In genomic region chr2:239120664-239121063, GRCh38 we compare ENCODE assay signal across 17 cellular contexts.
DNase-seq lines count a peak whose midpoint lies in the region; ATAC-seq and TF ChIP-seq lines count a peak whose summit lies in the region.
"Had no signal": no experiment of that assay in that cellular context is flagged by ENCODE, and none has a peak within 500 bp of the region (broad histone marks: within the 10 kb centered on the region; RNA-seq: fewer than 3 reads in every experiment).

No MANE protein-coding gene starts in this region.

- TF ChIP-seq POLR2A in upper lobe of left lung (IDR thresholded peaks at IDR 0.05), result no peak
- no peak for TF ChIP-seq POLR2A in suprapubic skin (IDR thresholded peaks at IDR 0.05)

- peak overlapping the region; percentile 42 for H3K27ac Mint-ChIP-seq in activated naive CD4-positive, alpha-beta T cell treated with anti-CD3 and anti-CD28 coated beads, Interleukin-2, amount 10 ng/mL, durations not matched to agents 7 days and 5 days
- peak overlapping the region; percentile 90 for H3K27ac Mint-ChIP-seq in T-helper 17 cell

- no peak overlapping the region for H3K4me3 Mint-ChIP-seq in activated naive CD4-positive, alpha-beta T cell treated with anti-CD3 and anti-CD28 coated beads, Interleukin-2, amount 10 ng/mL, durations not matched to agents 7 days and 5 days
- H3K4me3 Mint-ChIP-seq in T-helper 17 cell, result no peak overlapping the region
- H3K4me3 Mint-ChIP-seq: CD14-positive monocyte had no signal

- H3K27me3 ChIP-seq in upper lobe of left lung, result no peaks in the 10 kb centered on the region
- H3K27me3 ChIP-seq in suprapubic skin, result no peaks in the 10 kb centered on the region

- CTCF ChIA-PET in activated naive CD4-positive, alpha-beta T cell treated with anti-CD3 and anti-CD28 coated beads, Interleukin-2, amount 10 ng/mL, durations not matched to agents 7 days and 5 days (lab: Charles Lee), result no interaction called here

- peaks cover 4% of the 10 kb centered on the region for H3K27me3 Mint-ChIP-seq in activated naive CD4-positive, alpha-beta T cell treated with anti-CD3 and anti-CD28 coated beads, Interleukin-2, amount 10 ng/mL, durations not matched to agents 7 days and 5 days
- H3K27me3 Mint-ChIP-seq in T-helper 17 cell, result no peaks in the 10 kb centered on the region

- H3K9me3 ChIP-seq in T-helper 17 cell (ENCODE audit: control insufficient read depth, low read length, poor library complexity, severe bottlenecking) (no peaks in the 10 kb centered on the region), upper lobe of left lung (no peaks in the 10 kb centered on the region), suprapubic skin (no peaks in the 10 kb centered on the region)

- no peak overlapping the region for H3K4me3 ChIP-seq in upper lobe of left lung
- H3K4me3 ChIP-seq in suprapubic skin, result no peak overlapping the region

- H3K27ac ChIP-seq in upper lobe of left lung, result peak overlapping the region in 3 of 4 donors; percentile 16 to 74 (median 55)
- H3K27ac ChIP-seq in suprapubic skin, result no peak overlapping the region

- 47 to 55% methylated on average over 4 of the region's 4 CpGs for WGBS in upper lobe of left lung, 2 donors
- 70% methylated on average over 4 of the region's 4 CpGs for WGBS in suprapubic skin

- peaks cover 46% of the 10 kb centered on the region for H3K4me1 Mint-ChIP-seq in activated naive CD4-positive, alpha-beta T cell treated with anti-CD3 and anti-CD28 coated beads, Interleukin-2, amount 10 ng/mL, durations not matched to agents 7 days and 5 days
- peaks cover 34% of the 10 kb centered on the region for H3K4me1 Mint-ChIP-seq in T-helper 17 cell

- H3K36me3 ChIP-seq in upper lobe of left lung (peaks cover 11 to 25% (median 13%) of the 10 kb centered on the region in 4 donors), suprapubic skin (peaks cover 22% of the 10 kb centered on the region)

- TF ChIP-seq CTCF in upper lobe of left lung (IDR thresholded peaks at IDR 0.05) (no peak), suprapubic skin (IDR thresholded peaks at IDR 0.05) (no peak)

- peaks cover 37% of the 10 kb centered on the region for H3K36me3 Mint-ChIP-seq in activated naive CD4-positive, alpha-beta T cell treated with anti-CD3 and anti-CD28 coated beads, Interleukin-2, amount 10 ng/mL, durations not matched to agents 7 days and 5 days
- H3K36me3 Mint-ChIP-seq in T-helper 17 cell (ENCODE audit: low read depth), result peaks cover 4% of the 10 kb centered on the region

- no peak for TF ChIP-seq EP300 in upper lobe of left lung (IDR thresholded peaks at IDR 0.05)
- no peak for TF ChIP-seq EP300 in suprapubic skin (IDR thresholded peaks at IDR 0.05)

- DNase-seq in activated naive CD4-positive, alpha-beta T cell treated with anti-CD3 and anti-CD28 coated beads, Interleukin-2, amount 10 ng/mL, durations not matched to agents 7 days and 5 days, result peak; percentile 43
- DNase-seq in activated naive CD4-positive, alpha-beta T cell treated with Interleukin-2 at 50 U/mL for 16 hours, result no peak
- DNase-seq in T-helper 17 cell, result no peak
- DNase-seq in left lobe of liver (ENCODE audit: low spot score), result no peak
- no peak for DNase-seq in upper lobe of left lung
- DNase-seq in suprapubic skin (ENCODE audit: low spot score in 2 of 2), result no peak
- DNase-seq in stimulated activated CD4-positive, alpha-beta T cell treated with anti-CD3 and anti-CD28 coated beads, Interleukin-4, amount 100 ng/mL, for 4 hours, result no peak
- DNase-seq: AML-193, GDM1, Kasumi-1, NCI-H1417, NCI-H1694 treated with DMSO at 0.1 percent for 48 hours, NCI-H2081 treated with DMSO at 0.1 percent for 48 hours, NCI-H446, NCI-H526, OCI-M1 had no signal

- H3K4me1 ChIP-seq in upper lobe of left lung (peaks cover 6 to 26% (median 12%) of the 10 kb centered on the region in 4 donors), suprapubic skin (no peaks in the 10 kb centered on the region)

- peak; percentile 46 for ATAC-seq in T-helper 17 cell
- ATAC-seq in left lobe of liver, result peak; percentile 14
- ATAC-seq in upper lobe of left lung (ENCODE audit: low FRiP score in 2 of 2), result no peak

- H3K9me3 Mint-ChIP-seq in activated naive CD4-positive, alpha-beta T cell treated with anti-CD3 and anti-CD28 coated beads, Interleukin-2, amount 10 ng/mL, durations not matched to agents 7 days and 5 days, result peaks cover 7% of the 10 kb centered on the region

Comparison
In these comparisons a context has a peak if more than half of its experiments do, and no peak if none do; other contexts are left out.
1. ATAC-seq: peak in T-helper 17 cell (single experiment) and left lobe of liver (single experiment); none in upper lobe of left lung (0 of 2).